In genomic region chr11:78190374-78190773, GRCh38 we compare ENCODE assay signal across 1 cellular context.
TF ChIP-seq lines count a peak whose summit lies in the region.

No MANE protein-coding gene starts in this region.

TF ChIP-seq in endothelial cell of umbilical vein, 7 proteins besides CTCF, POLR2A, EP300 and RAD21 (continued from another document):
- TF ChIP-seq POLR2AphosphoS5 (IDR thresholded peaks at IDR 0.05; ENCODE audit: insufficient read depth, low read depth, low read length) = no peak
- TF ChIP-seq MYC (IDR thresholded peaks at IDR 0.05; ENCODE audit: low read depth, low read length) = no peak
- TF ChIP-seq GATA2 (IDR thresholded peaks at IDR 0.05; ENCODE audit: insufficient read depth, insufficient read length, low read depth, low read length) = no peak
- TF ChIP-seq EZH2 (IDR thresholded peaks at IDR 0.05; ENCODE audit: borderline replicate concordance, low read depth, low read length, severe bottlenecking) = no peak
- no peak for TF ChIP-seq FOS (IDR thresholded peaks at IDR 0.05; ENCODE audit: borderline replicate concordance, insufficient read depth, low read length)
- no peak for TF ChIP-seq JUN (IDR thresholded peaks at IDR 0.05; ENCODE audit: borderline replicate concordance, insufficient read depth, insufficient read length, low read depth)
